In the genomic region with DNA sequence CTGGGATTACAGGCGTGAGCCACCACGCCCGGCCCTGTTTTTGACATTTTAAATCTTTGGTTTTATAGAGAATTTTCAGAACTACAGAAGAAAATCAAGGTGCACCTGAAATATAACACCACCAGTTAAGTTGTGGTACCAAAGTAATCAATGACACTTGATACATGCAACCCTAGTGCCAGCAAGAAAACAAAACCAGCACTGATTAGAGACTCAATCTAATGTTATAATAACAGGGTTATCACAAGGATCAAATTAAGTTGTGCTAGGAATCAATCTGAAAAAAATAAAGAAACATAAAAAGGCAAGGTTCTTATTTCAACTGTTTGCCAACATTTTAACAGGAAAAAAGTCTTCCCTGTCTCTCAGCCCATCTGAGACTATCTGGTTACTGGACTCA, we compare ENCODE assay signal across 24 cellular contexts.
"Had no signal": no experiment of that assay in that cellular context is flagged by ENCODE, and none has a peak within 500 bp of the region (broad histone marks: within the 10 kb centered on the region; RNA-seq: fewer than 3 reads in every experiment).

No MANE protein-coding gene starts in this region.

- H3K4me1 ChIP-seq: colonic mucosa, left lung had no signal

- ATAC-seq: effector memory CD8-positive, alpha-beta T cell; esophagus mucosa; gastrocnemius medialis; heart left ventricle; left cardiac atrium; left lung; left ventricle myocardium superior; lower lobe of right lung; mucosa of descending colon had no signal

- H3K36me3 Mint-ChIP-seq: mesothelial cell of epicardium, naive B cell had no signal

- H3K9me3 Mint-ChIP-seq: dendritic cell treated with granulocyte-macrophage colony-stimulating factor and Interleukin-4, amounts not matched to agents 40 ng/mL and 50 ng/mL, for 4 days; effector memory CD8-positive, alpha-beta T cell; endodermal cell; mesothelial cell of epicardium; naive B cell had no signal

- H3K36me3 ChIP-seq: colonic mucosa, gastrocnemius medialis, left lung had no signal

- H3K9me3 ChIP-seq: colonic mucosa, esophagus squamous epithelium, gastrocnemius medialis, heart left ventricle, left lung, lower lobe of right lung, mucosa of descending colon had no signal

- H3K27ac ChIP-seq: colonic mucosa, epithelial cell of prostate, esophagus squamous epithelium, gastrocnemius medialis, heart left ventricle, hepatocyte, left lung, lower lobe of right lung had no signal

- H3K27me3 Mint-ChIP-seq: effector memory CD8-positive, alpha-beta T cell had no signal

- H3K4me3 Mint-ChIP-seq: dendritic cell treated with granulocyte-macrophage colony-stimulating factor and Interleukin-4, amounts not matched to agents 40 ng/mL and 50 ng/mL, for 4 days; endodermal cell; mesothelial cell of epicardium; naive B cell had no signal

- H3K27me3 ChIP-seq: colonic mucosa, esophagus squamous epithelium, gastrocnemius medialis, heart left ventricle, hepatocyte, left lung had no signal

- H3K4me1 Mint-ChIP-seq: endodermal cell, naive B cell had no signal

- H3K4me3 ChIP-seq: colonic mucosa, esophagus squamous epithelium, gastrocnemius medialis, heart left ventricle, hepatocyte, left lung, lower lobe of right lung, mucosa of descending colon had no signal

- DNase-seq: colonic mucosa; cortex of kidney; effector CD8-positive, alpha-beta T cell; effector memory CD8-positive, alpha-beta T cell; endodermal cell; erythroblast; esophagus squamous epithelium; foreskin fibroblast; foreskin melanocyte; gastrocnemius medialis; heart left ventricle; hypothalamus; left cardiac atrium; left lung; left ventricle myocardium superior; lower lobe of right lung; mesenchymal stem cell; mucosa of descending colon; naive B cell had no signal

- H3K27ac Mint-ChIP-seq: dendritic cell treated with granulocyte-macrophage colony-stimulating factor and Interleukin-4, amounts not matched to agents 40 ng/mL and 50 ng/mL, for 4 days; endodermal cell; mesothelial cell of epicardium had no signal
